ENCODE assay signal across 14 cellular contexts in genomic region chr22:45966320-45966891, GRCh38. TPM values are rescaled to one million over a fixed set of nuclear protein-coding genes. Genes with fewer than 3 reads are reported as not detected.
DNase-seq lines count a peak whose midpoint lies in the region; ATAC-seq and TF ChIP-seq lines count a peak whose summit lies in the region.
"Had no signal": no experiment of that assay in that cellular context is flagged by ENCODE, and none has a peak within 500 bp of the region (broad histone marks: within the 10 kb centered on the region; RNA-seq: fewer than 3 reads in every experiment).

No MANE protein-coding gene starts in this region.

- H3K27me3 Mint-ChIP-seq in CD4-positive, alpha-beta memory T cell: peaks cover 17 to 27% of the 10 kb centered on the region in 2 donors

- H3K9me3 ChIP-seq in lung (ENCODE audit: control insufficient read depth in 2 of 2, insufficient read depth in 1 of 2, low read length in 1 of 2): peaks cover 0 to 1% of the 10 kb centered on the region in 2 donors
- H3K9me3 ChIP-seq in CD4-positive, alpha-beta memory T cell (ENCODE audit: control insufficient read depth in 1 of 2, low read length in 2 of 2): no peaks in the 10 kb centered on the region

- WGBS in lung, 2 donors: 49 to 56% methylated on average over 18 to 19 of the region's 19 CpGs

- POLR2A ChIA-PET in CD4-positive, alpha-beta memory T cell (lab: Charles Lee; ENCODE audit: partially characterized antibody): no interaction called here

- peaks cover 0 to 2% (median 0%) of the 10 kb centered on the region in 4 donors for H3K4me1 Mint-ChIP-seq in CD4-positive, alpha-beta memory T cell

- intact Hi-C loops in CD4-positive, alpha-beta memory T cell (cut with micrococcal nuclease): no loop called here

- peaks cover 0 to 5% of the 10 kb centered on the region in 2 donors for H3K4me1 ChIP-seq in lung (ENCODE audit: control insufficient read depth in 2 of 2, insufficient read depth in 2 of 2, low read length in 2 of 2)
- H3K4me1 ChIP-seq in CD4-positive, alpha-beta memory T cell (ENCODE audit: insufficient read depth, low read length): no peaks in the 10 kb centered on the region

- DNase-seq in NCI-H1436 (lab: John Stamatoyannopoulos, UW): peak; percentile 58
- DNase-seq in NCI-H1436 treated with DMSO at 0.1 percent for 48 hours (lab: John Stamatoyannopoulos, UW): no peak
- DNase-seq in NCI-H1092 treated with DMSO at 0.1 percent for 48 hours (lab: John Stamatoyannopoulos, UW): peak; percentile 16
- peak; percentile 26 to 69 for DNase-seq in NCI-H526 (lab: John Stamatoyannopoulos, UW)
- DNase-seq in lung (ENCODE audit: low spot score): peak; percentile 51
- no peak for DNase-seq in activated gamma-delta T cell treated with Interleukin-2 at 50 U/mL for 16 hours
- no peak for DNase-seq in activated naive CD4-positive, alpha-beta T cell treated with Interleukin-2 at 50 U/mL for 16 hours
- no peak for DNase-seq in CD4-positive, alpha-beta memory T cell
- DNase-seq: activated CD4-positive, alpha-beta T cell treated with anti-CD3 and anti-CD28 coated beads, Interleukin-2, amount 50 U/mL, for 1 hour; activated effector memory CD4-positive, alpha-beta T cell treated with anti-CD3 and anti-CD28 coated beads, Interleukin-2, amount 50 U/mL, for 16 hours; central memory CD4-positive, alpha-beta T cell; KBM-7; T-helper 1 cell had no signal

- H3K36me3 ChIP-seq in lung (ENCODE audit: control insufficient read depth in 2 of 2, insufficient read depth in 2 of 2, low read length in 2 of 2): peaks cover 0 to under 1% of the 10 kb centered on the region in 2 donors
- no peaks in the 10 kb centered on the region for H3K36me3 ChIP-seq in CD4-positive, alpha-beta memory T cell (ENCODE audit: insufficient read depth, low read length)

- TF ChIP-seq CTCF in lung (IDR thresholded peaks at IDR 0.05; ENCODE audit: control extremely low read depth, extremely low read depth): no peak

- no peaks in the 10 kb centered on the region for H3K27me3 ChIP-seq in lung (ENCODE audit: control insufficient read depth, insufficient read depth)
- H3K27me3 ChIP-seq in CD4-positive, alpha-beta memory T cell (ENCODE audit: insufficient read depth, low read length): peaks cover 8% of the 10 kb centered on the region

- ATAC-seq in lung (ENCODE audit: insufficient read depth, low FRiP score): no peak

- CTCF ChIA-PET in CD4-positive, alpha-beta memory T cell (lab: Charles Lee; ENCODE audit: partially characterized antibody): no interaction called here

- H3K4me3 Mint-ChIP-seq in CD4-positive, alpha-beta memory T cell: no peak overlapping the region

- H3K9me3 Mint-ChIP-seq in CD4-positive, alpha-beta memory T cell: no peaks in the 10 kb centered on the region

- H3K4me3 ChIP-seq in lung: no peak overlapping the region
- H3K4me3 ChIP-seq in CD4-positive, alpha-beta memory T cell (ENCODE audit: low read length in 2 of 2): no peak overlapping the region

- H3K27ac Mint-ChIP-seq in CD4-positive, alpha-beta memory T cell: no peak overlapping the region

- no peak overlapping the region for H3K27ac ChIP-seq in lung (ENCODE audit: low read depth in 1 of 2, low read length in 1 of 2)
- no peak overlapping the region for H3K27ac ChIP-seq in CD4-positive, alpha-beta memory T cell (ENCODE audit: low read depth, low read length)
- H3K27ac ChIP-seq: epithelial cell of prostate had no signal

- no peaks in the 10 kb centered on the region for H3K36me3 Mint-ChIP-seq in CD4-positive, alpha-beta memory T cell

RNA-seq across cellular contexts. Expression of gene WNT7B, which starts 10.6 kb away (rescaled TPM):
- total RNA-seq in lung: 10 to 100 TPM in 1 of 2 donors, 1 to 10 TPM in 1; 4.4 to 12.5 TPM
- 1 to 10 TPM; 3.5 to 8.6 TPM for polyA plus RNA-seq in lung
- not detected for total RNA-seq in CD4-positive, alpha-beta memory T cell
- not detected for polyA plus RNA-seq in CD4-positive, alpha-beta memory T cell

Comparison
In these comparisons a context has a peak if more than half of its experiments do, and no peak if none do; other contexts are left out.
1. DNase-seq: peak in NCI-H1436 (single experiment), NCI-H1092 treated with DMSO at 0.1 percent for 48 hours (single experiment), NCI-H526 (2 of 2) and lung (single experiment); none in NCI-H1436 treated with DMSO at 0.1 percent for 48 hours (single experiment), activated gamma-delta T cell treated with Interleukin-2 at 50 U/mL for 16 hours (single experiment), activated naive CD4-positive, alpha-beta T cell treated with Interleukin-2 at 50 U/mL for 16 hours (single experiment) and CD4-positive, alpha-beta memory T cell (0 of 5).
2. RNA of gene WNT7B, which starts 10.6 kb away (total RNA-seq): 4.4 to 12.5 TPM in lung; not detected in CD4-positive, alpha-beta memory T cell; every median in the first group is over 4 times any median in the second.